ENCODE assay signal across 20 cellular contexts in the genomic region with DNA sequence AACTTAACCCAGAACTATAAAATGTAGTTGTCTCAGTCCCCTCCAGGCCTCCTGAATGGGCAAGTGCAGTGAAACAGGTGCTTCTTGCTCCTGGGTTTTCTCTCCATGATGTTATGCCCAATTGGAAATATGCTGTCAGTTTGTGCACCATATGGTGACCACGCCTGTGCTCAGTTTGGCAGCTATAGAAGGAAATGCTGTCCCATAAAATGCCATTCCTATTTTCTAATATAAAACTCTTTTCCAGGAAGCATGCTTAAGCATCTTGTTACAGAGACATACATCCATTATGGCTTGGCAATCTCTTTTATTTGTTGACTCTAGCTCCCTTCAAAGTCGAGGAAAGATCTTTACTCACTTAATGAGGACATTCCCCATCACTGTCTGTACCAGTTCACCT.
"Had no signal": no experiment of that assay in that cellular context is flagged by ENCODE, and none has a peak within 500 bp of the region (broad histone marks: within the 10 kb centered on the region; RNA-seq: fewer than 3 reads in every experiment).

No MANE protein-coding gene starts in this region.

- H3K4me3 Mint-ChIP-seq: activated CD8-positive, alpha-beta memory T cell treated with anti-CD3 and anti-CD28 coated beads, Interleukin-2, amount 10 ng/mL, durations not matched to agents 7 days and 5 days; nephron; stimulated activated naive CD8-positive, alpha-beta T cell treated with anti-CD3 and anti-CD28 coated beads, Interleukin-15, Interleukin-2, amounts not matched to agents 100 ng/mL and 50 ng/mL, for 24 hours; type B pancreatic cell had no signal

- H3K27me3 Mint-ChIP-seq: activated CD8-positive, alpha-beta memory T cell treated with anti-CD3 and anti-CD28 coated beads, Interleukin-2, amount 10 ng/mL, durations not matched to agents 7 days and 5 days; stimulated activated naive CD8-positive, alpha-beta T cell treated with anti-CD3 and anti-CD28 coated beads, Interleukin-15, Interleukin-2, amounts not matched to agents 100 ng/mL and 50 ng/mL, for 24 hours; type B pancreatic cell had no signal

- H3K4me1 ChIP-seq: esophagus muscularis mucosa, psoas muscle, right lobe of liver, spleen, suprapubic skin had no signal

- ATAC-seq: activated CD8-positive, alpha-beta memory T cell treated with anti-CD3 and anti-CD28 coated beads, Interleukin-2, amount 10 ng/mL, durations not matched to agents 7 days and 5 days; psoas muscle; right lobe of liver had no signal

- H3K4me3 ChIP-seq: cardiac muscle cell, coronary artery, esophagus muscularis mucosa, psoas muscle, right lobe of liver, spleen, suprapubic skin had no signal

- H3K9me3 ChIP-seq: esophagus muscularis mucosa, psoas muscle, right lobe of liver, spleen, suprapubic skin had no signal

- DNase-seq: activated CD4-positive, alpha-beta T cell treated with anti-CD3 and anti-CD28 coated beads for 1 hour; activated CD4-positive, alpha-beta T cell treated with anti-CD3 and anti-CD28 coated beads, Interleukin-2, amount 50 U/mL, for 4 hours; activated CD8-positive, alpha-beta memory T cell treated with anti-CD3 and anti-CD28 coated beads, Interleukin-2, amount 10 ng/mL, durations not matched to agents 7 days and 5 days; activated naive CD4-positive, alpha-beta T cell treated with anti-CD3 and anti-CD28 coated beads, Interleukin-2, amount 50 U/mL, for 16 hours; activated T-cell treated with anti-CD3 and anti-CD28 coated beads, Interleukin-2, amount 50 U/mL, for 1 hour; effector CD4-positive, alpha-beta T cell; glutamatergic neuron; hypothalamus; kidney glomerular epithelial cell; psoas muscle; right lobe of liver; spleen had no signal

- H3K27ac Mint-ChIP-seq: activated CD8-positive, alpha-beta memory T cell treated with anti-CD3 and anti-CD28 coated beads, Interleukin-2, amount 10 ng/mL, durations not matched to agents 7 days and 5 days; activated T-helper 2 cell treated with anti-CD3 and anti-CD28 coated beads, Interferon-gamma antibody, Interleukin-2, Interleukin-4, amounts not matched to agents 10 μg/mL and 5 μg/mL and 100 μg/mL, durations not matched to agents 14 hours and 24 hours and 36 hours; nephron; stimulated activated naive CD8-positive, alpha-beta T cell treated with anti-CD3 and anti-CD28 coated beads, Interleukin-15, Interleukin-2, amounts not matched to agents 100 ng/mL and 50 ng/mL, for 24 hours; type B pancreatic cell had no signal

- H3K4me1 Mint-ChIP-seq: activated CD8-positive, alpha-beta memory T cell treated with anti-CD3 and anti-CD28 coated beads, Interleukin-2, amount 10 ng/mL, durations not matched to agents 7 days and 5 days; nephron had no signal

- H3K9me3 Mint-ChIP-seq: activated T-helper 2 cell treated with anti-CD3 and anti-CD28 coated beads, Interferon-gamma antibody, Interleukin-2, Interleukin-4, amounts not matched to agents 10 μg/mL and 5 μg/mL and 100 μg/mL, durations not matched to agents 14 hours and 24 hours and 36 hours; nephron; stimulated activated naive CD8-positive, alpha-beta T cell treated with anti-CD3 and anti-CD28 coated beads, Interleukin-15, Interleukin-2, amounts not matched to agents 100 ng/mL and 50 ng/mL, for 24 hours; type B pancreatic cell had no signal

- H3K27ac ChIP-seq: cardiac muscle cell, coronary artery, esophagus muscularis mucosa, psoas muscle, right lobe of liver, spleen, suprapubic skin had no signal

- H3K27me3 ChIP-seq: cardiac muscle cell, esophagus muscularis mucosa, right lobe of liver, spleen, suprapubic skin had no signal
